ENCODE assay signal across 20 cellular contexts in the genomic region with DNA sequence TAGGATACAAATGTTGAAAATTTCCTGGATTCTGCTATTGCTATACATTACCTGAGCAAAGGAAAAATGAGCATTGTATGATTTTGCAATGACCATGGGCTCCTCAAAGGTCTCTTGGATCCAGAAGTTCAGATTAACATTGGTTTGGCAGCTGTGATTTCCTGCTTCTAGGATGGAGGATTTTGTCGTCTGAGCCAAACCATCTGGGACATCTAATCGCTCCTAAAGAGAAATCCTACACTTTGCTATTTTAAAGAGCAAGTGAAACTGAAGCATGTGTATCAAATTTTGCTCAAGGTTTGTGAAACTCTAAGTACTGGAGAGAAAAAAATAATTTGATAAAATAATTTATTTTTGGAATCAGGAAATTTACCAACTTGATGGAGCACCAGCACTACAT.
"Had no signal": no experiment of that assay in that cellular context is flagged by ENCODE, and none has a peak within 500 bp of the region (broad histone marks: within the 10 kb centered on the region; RNA-seq: fewer than 3 reads in every experiment).

No MANE protein-coding gene starts in this region.

- H3K4me2 ChIP-seq: neural progenitor cell had no signal

- H3K9me3 ChIP-seq: prostate gland, right lobe of liver, stomach, thoracic aorta, transverse colon had no signal

- H3K4me3 ChIP-seq: lung, neural progenitor cell, prostate gland, right lobe of liver, stomach, thoracic aorta, transverse colon had no signal

- H3K9ac ChIP-seq: neural progenitor cell, parathyroid adenoma had no signal

- H3K36me3 ChIP-seq: neural progenitor cell, prostate gland, right lobe of liver, stomach, thoracic aorta, transverse colon had no signal

- H3K79me2 ChIP-seq: parathyroid adenoma had no signal

- ATAC-seq: effector memory CD8-positive, alpha-beta T cell; foreskin keratinocyte; left ventricle myocardium superior; natural killer cell treated with Interleukin-12 subunit alpha and Interleukin-12 subunit beta and Interleukin-15 and Interleukin-18, amount 100 ng/mL, for 72 hours; right lobe of liver had no signal

- H3K4me1 ChIP-seq: foreskin keratinocyte, parathyroid adenoma, prostate gland, right lobe of liver had no signal

- H2AFZ ChIP-seq: neural progenitor cell, parathyroid adenoma had no signal

- H3K27me3 ChIP-seq: foreskin keratinocyte, neural progenitor cell, right lobe of liver, stomach, transverse colon had no signal

- DNase-seq: effector memory CD8-positive, alpha-beta T cell; foreskin keratinocyte; immature natural killer cell; left ventricle myocardium superior; mesenchymal stem cell; midbrain; occipital lobe; right lobe of liver; stimulated activated CD4-positive, alpha-beta T cell treated with anti-CD3 and anti-CD28 coated beads, Interleukin-2, amount 100 ng/mL, for 24 hours; stimulated activated naive CD4-positive, alpha-beta T cell; stomach; substantia nigra; transverse colon had no signal

- H3K27ac ChIP-seq: epithelial cell of prostate, foreskin keratinocyte, neural progenitor cell, parathyroid adenoma, prostate gland, right lobe of liver, stomach, thoracic aorta, transverse colon had no signal
